Comparison of ENCODE assay signal across 15 cellular contexts in genomic region chr9:110835859-110836271, GRCh38.
DNase-seq lines count a peak whose midpoint lies in the region; TF ChIP-seq lines count a peak whose summit lies in the region.
"Had no signal": no experiment of that assay in that cellular context is flagged by ENCODE, and none has a peak within 500 bp of the region (broad histone marks: within the 10 kb centered on the region; RNA-seq: fewer than 3 reads in every experiment).

No MANE protein-coding gene starts in this region.

- H4K20me1 ChIP-seq in GM23248 (ENCODE audit: insufficient read depth): no peaks in the 10 kb centered on the region
- H4K20me1 ChIP-seq in SK-N-SH (ENCODE audit: insufficient read depth): no peaks in the 10 kb centered on the region
- H4K20me1 ChIP-seq in neural progenitor cell (ENCODE audit: low read depth): no peaks in the 10 kb centered on the region

- H3K27ac Mint-ChIP-seq in neural progenitor cell: no peak overlapping the region
- H3K27ac Mint-ChIP-seq: CD4-positive, alpha-beta T cell had no signal

- DNase-seq in GM23248 (peak; percentile 61), SK-N-SH (no peak), hepatic stellate cell (ENCODE audit: low spot score) (peak; percentile 14), neural progenitor cell (ENCODE audit: low spot score) (no peak), HuH-7.5 (ENCODE audit: low spot score) (no peak), colonic mucosa (no peak)
- no peak for DNase-seq in stimulated activated CD4-positive, alpha-beta T cell treated with anti-CD3 and anti-CD28 coated beads, Interleukin-4, amount 100 ng/mL, for 1 hour
- DNase-seq: activated CD8-positive, alpha-beta memory T cell treated with anti-CD3 and anti-CD28 coated beads, Interleukin-2, amount 50 U/mL, for 4 hours; activated naive CD4-positive, alpha-beta T cell; CD4-positive, alpha-beta T cell; DMS79 treated with DMSO at 0.1 percent for 48 hours; effector memory CD4-positive, alpha-beta T cell; NCI-H1048; T-helper 9 cell had no signal

- peaks cover 18% of the 10 kb centered on the region for H3F3A ChIP-seq in GM23248 (ENCODE audit: insufficient read depth)
- H3F3A ChIP-seq in SK-N-SH (replicated peaks; ENCODE audit: insufficient read depth): peaks cover 5% of the 10 kb centered on the region
- H3F3A ChIP-seq in neural progenitor cell (ENCODE audit: low read depth): no peaks in the 10 kb centered on the region

- WGBS in GM23248 (ENCODE audit: low coverage in 1 of 2, low lambda C conversion rate in 2 of 2, missing lambda C conversion rate in 2 of 2), 2 experiments: 32 to 49% methylated on average over 1 of the region's 1 CpG
- 75% methylated on average over 1 of the region's 1 CpG for WGBS in SK-N-SH (ENCODE audit: low lambda C conversion rate)

- no peaks in the 10 kb centered on the region for H3K27me3 ChIP-seq in GM23248 (replicated peaks; ENCODE audit: insufficient read depth)
- H3K27me3 ChIP-seq in SK-N-SH (ENCODE audit: insufficient read depth): no peaks in the 10 kb centered on the region
- H3K27me3 ChIP-seq in neural progenitor cell: no peaks in the 10 kb centered on the region
- H3K27me3 ChIP-seq in colonic mucosa: no peaks in the 10 kb centered on the region
- H3K27me3 ChIP-seq: suprapubic skin had no signal

- H2AFZ ChIP-seq in GM23248 (no peak overlapping the region), SK-N-SH (ENCODE audit: low read depth) (peak overlapping the region; percentile 63; the same call in 1 of the 2 replicates), neural progenitor cell (replicated peaks) (no peak overlapping the region)

- H3K9me3 ChIP-seq in GM23248 (ENCODE audit: low read depth): no peaks in the 10 kb centered on the region
- no peaks in the 10 kb centered on the region for H3K9me3 ChIP-seq in SK-N-SH
- no peaks in the 10 kb centered on the region for H3K9me3 ChIP-seq in neural progenitor cell (ENCODE audit: low read depth)
- no peaks in the 10 kb centered on the region for H3K9me3 ChIP-seq in colonic mucosa
- H3K9me3 ChIP-seq: suprapubic skin had no signal

- H3K9ac ChIP-seq in GM23248 (no peak overlapping the region), SK-N-SH (no peak overlapping the region), neural progenitor cell (no peak overlapping the region), colonic mucosa (ENCODE audit: low read depth in 2 of 2, low read length in 2 of 2) (no peak overlapping the region)

- 0 out of 4 replicates have a peak, but pooled peaks of 1 of the 2 experiments have one; percentile 14 for TF ChIP-seq EP300 in SK-N-SH (IDR thresholded peaks at IDR 0.05; ENCODE audit: borderline replicate concordance in 1 of 2, low read depth in 1 of 2, low read length in 1 of 2)

- H3K36me3 Mint-ChIP-seq in neural progenitor cell: no peaks in the 10 kb centered on the region

- TF ChIP-seq RAD21 in SK-N-SH (IDR thresholded peaks at IDR 0.05; ENCODE audit: low read length): no peak

- H3K9me3 Mint-ChIP-seq in neural progenitor cell: peaks cover 1% of the 10 kb centered on the region

- in situ Hi-C loops in GM23248 (cut with MboI): no loop called here

- no peak for TF ChIP-seq CTCF in SK-N-SH (IDR thresholded peaks at IDR 0.05)
- no peak for TF ChIP-seq CTCF in neural progenitor cell (IDR thresholded peaks at IDR 0.05)
- no peak for TF ChIP-seq CTCF in colonic mucosa (IDR thresholded peaks at IDR 0.05)

- CTCF ChIA-PET in SK-N-SH (lab: Yijun Ruan, JAX): interaction anchor here (0.7 to 0.9 kb wide), 2 partner anchors 22 to 233 kb away, joined by 3 read pairs; no protein-coding TSS in a partner anchor

- H3K4me2 ChIP-seq in GM23248 (ENCODE audit: unreplicated experiment) (peak overlapping the region; percentile 74), SK-N-SH (0 out of 2 replicates have a peak overlapping the region, but pooled peaks have one; percentile 25), neural progenitor cell (no peak overlapping the region)

- peaks cover 7% of the 10 kb centered on the region for H3K4me1 Mint-ChIP-seq in neural progenitor cell

- H3K79me2 ChIP-seq in GM23248 (ENCODE audit: insufficient read depth) (no peaks in the 10 kb centered on the region), SK-N-SH (ENCODE audit: insufficient read depth) (no peaks in the 10 kb centered on the region), neural progenitor cell (ENCODE audit: low read depth) (no peaks in the 10 kb centered on the region)

- no peak overlapping the region for H3K4me3 Mint-ChIP-seq in neural progenitor cell
- H3K4me3 Mint-ChIP-seq: CD4-positive, alpha-beta T cell had no signal

- H3K36me3 ChIP-seq in GM23248 (ENCODE audit: low read depth) (no peaks in the 10 kb centered on the region), SK-N-SH (replicated peaks in 1 of 2; ENCODE audit: control insufficient read depth in 1 of 2, insufficient read depth in 2 of 2, low read length in 1 of 2) (no peaks in the 10 kb centered on the region), neural progenitor cell (no peaks in the 10 kb centered on the region), colonic mucosa (no peaks in the 10 kb centered on the region)
- H3K36me3 ChIP-seq: suprapubic skin had no signal

- H3K27ac ChIP-seq in GM23248 (peak overlapping the region; percentile 76), SK-N-SH (ENCODE audit: low read depth in 2 of 2, low read length in 1 of 2) (peak overlapping the region; percentile 53 to 67; a peak in 3 of 4 replicates), neural progenitor cell (no peak overlapping the region), colonic mucosa (no peak overlapping the region)
- H3K27ac ChIP-seq: suprapubic skin had no signal

- POLR2A ChIA-PET in SK-N-SH (lab: Yijun Ruan, JAX): no interaction called here

- H3K4me3 ChIP-seq in GM23248 (peak overlapping the region; percentile 36), SK-N-SH (ENCODE audit: low read depth in 2 of 2, low read length in 1 of 2) (no peak overlapping the region), neural progenitor cell (no peak overlapping the region), colonic mucosa (no peak overlapping the region)
- H3K4me3 ChIP-seq: suprapubic skin had no signal

- intact Hi-C loops in colonic mucosa (cut with DNase I): no loop called here

- H3K4me1 ChIP-seq in GM23248 (ENCODE audit: insufficient read depth) (peaks cover 34% of the 10 kb centered on the region), SK-N-SH (ENCODE audit: control insufficient read depth in 1 of 2, insufficient read depth in 2 of 2, low read depth in 1 of 2, low read length in 1 of 2) (peaks cover 0 to 16% of the 10 kb centered on the region in 2 experiments; a peak in 2 of 4 replicates), neural progenitor cell (no peaks in the 10 kb centered on the region), colonic mucosa (no peaks in the 10 kb centered on the region)
- H3K4me1 ChIP-seq: suprapubic skin had no signal

- no peaks in the 10 kb centered on the region for H3K27me3 Mint-ChIP-seq in neural progenitor cell (ENCODE audit: insufficient read depth, low read depth)
- H3K27me3 Mint-ChIP-seq: CD4-positive, alpha-beta T cell had no signal

- H3K9me2 ChIP-seq in GM23248 (ENCODE audit: insufficient read depth) (no peaks in the 10 kb centered on the region), SK-N-SH (no peaks in the 10 kb centered on the region)

TF ChIP-seq in SK-N-SH, 30 proteins besides CTCF, POLR2A, EP300 and RAD21:
- TF ChIP-seq SIN3A (IDR thresholded peaks at IDR 0.05; ENCODE audit: borderline replicate concordance, low read depth, low read length): no peak
- TF ChIP-seq TCF12 (IDR thresholded peaks at IDR 0.05): peak; percentile 20; the same call in 1 of the 2 replicates
- TF ChIP-seq ZBTB33 (IDR thresholded peaks at IDR 0.05; ENCODE audit: borderline replicate concordance, low read depth): no peak
- TF ChIP-seq PBX3 (IDR thresholded peaks at IDR 0.05): 0 out of 2 replicates have a peak, but pooled peaks have one; percentile 15

Comparison
In these comparisons a context has a peak if more than half of its experiments do, and no peak if none do; other contexts are left out.
1. DNase-seq: peak in GM23248 (single experiment) and hepatic stellate cell (single experiment); none in SK-N-SH (single experiment), neural progenitor cell (single experiment), stimulated activated CD4-positive, alpha-beta T cell treated with anti-CD3 and anti-CD28 coated beads, Interleukin-4, amount 100 ng/mL, for 1 hour (single experiment), HuH-7.5 (single experiment) and colonic mucosa (single experiment).
2. H3K27ac ChIP-seq: peak in GM23248 (single experiment) and SK-N-SH (2 of 2); none in neural progenitor cell (single experiment) and colonic mucosa (single experiment).